ENCODE assay signal across 1 cellular context in the genomic region with DNA sequence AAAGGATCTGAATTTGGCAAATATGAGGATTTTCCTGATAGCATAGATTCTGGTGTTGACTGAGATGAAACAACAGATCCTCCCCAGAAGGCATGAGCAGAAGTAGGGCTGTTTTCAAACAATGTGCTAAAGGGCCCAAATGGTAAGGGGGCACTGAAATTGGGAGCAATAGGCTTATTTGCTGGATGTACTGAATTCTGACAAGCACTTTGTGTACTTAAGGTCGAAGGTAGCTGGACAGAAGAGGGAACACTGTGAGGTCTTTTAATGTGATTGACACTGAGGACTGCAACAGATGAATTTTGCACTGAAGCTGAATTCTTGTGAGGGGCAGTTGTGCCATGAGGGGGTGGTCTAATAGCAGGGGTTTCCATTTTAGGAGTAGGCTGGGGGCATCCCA.
TF ChIP-seq lines count a peak whose summit lies in the region.

No MANE protein-coding gene starts in this region.

TF ChIP-seq in HepG2, 621 proteins besides CTCF, POLR2A, EP300 and RAD21:
- TF ChIP-seq, protein P1, sequence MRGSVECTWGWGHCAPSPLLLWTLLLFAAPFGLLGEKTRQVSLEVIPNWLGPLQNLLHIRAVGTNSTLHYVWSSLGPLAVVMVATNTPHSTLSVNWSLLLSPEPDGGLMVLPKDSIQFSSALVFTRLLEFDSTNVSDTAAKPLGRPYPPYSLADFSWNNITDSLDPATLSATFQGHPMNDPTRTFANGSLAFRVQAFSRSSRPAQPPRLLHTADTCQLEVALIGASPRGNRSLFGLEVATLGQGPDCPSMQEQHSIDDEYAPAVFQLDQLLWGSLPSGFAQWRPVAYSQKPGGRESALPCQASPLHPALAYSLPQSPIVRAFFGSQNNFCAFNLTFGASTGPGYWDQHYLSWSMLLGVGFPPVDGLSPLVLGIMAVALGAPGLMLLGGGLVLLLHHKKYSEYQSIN (CRISPR knock-in tag; IDR thresholded peaks at IDR 0.05; ENCODE audit: borderline replicate concordance) = no peak
- peak; percentile 54 for TF ChIP-seq RBM22 (optimal IDR thresholded peaks at IDR 0.05; ENCODE audit: low read length)
- TF ChIP-seq HES4 (CRISPR knock-in tag; IDR thresholded peaks at IDR 0.05; ENCODE audit: borderline replicate concordance) = no peak
- TF ChIP-seq ZC3H13 (CRISPR knock-in tag; IDR thresholded peaks at IDR 0.05) = 0 out of 2 replicates have a peak, but pooled peaks have one; percentile 65
- TF ChIP-seq, protein P2, sequence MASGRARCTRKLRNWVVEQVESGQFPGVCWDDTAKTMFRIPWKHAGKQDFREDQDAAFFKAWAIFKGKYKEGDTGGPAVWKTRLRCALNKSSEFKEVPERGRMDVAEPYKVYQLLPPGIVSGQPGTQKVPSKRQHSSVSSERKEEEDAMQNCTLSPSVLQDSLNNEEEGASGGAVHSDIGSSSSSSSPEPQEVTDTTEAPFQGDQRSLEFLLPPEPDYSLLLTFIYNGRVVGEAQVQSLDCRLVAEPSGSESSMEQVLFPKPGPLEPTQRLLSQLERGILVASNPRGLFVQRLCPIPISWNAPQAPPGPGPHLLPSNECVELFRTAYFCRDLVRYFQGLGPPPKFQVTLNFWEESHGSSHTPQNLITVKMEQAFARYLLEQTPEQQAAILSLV (CRISPR knock-in tag; IDR thresholded peaks at IDR 0.05; ENCODE audit: borderline replicate concordance) = no peak
